In the genomic region with DNA sequence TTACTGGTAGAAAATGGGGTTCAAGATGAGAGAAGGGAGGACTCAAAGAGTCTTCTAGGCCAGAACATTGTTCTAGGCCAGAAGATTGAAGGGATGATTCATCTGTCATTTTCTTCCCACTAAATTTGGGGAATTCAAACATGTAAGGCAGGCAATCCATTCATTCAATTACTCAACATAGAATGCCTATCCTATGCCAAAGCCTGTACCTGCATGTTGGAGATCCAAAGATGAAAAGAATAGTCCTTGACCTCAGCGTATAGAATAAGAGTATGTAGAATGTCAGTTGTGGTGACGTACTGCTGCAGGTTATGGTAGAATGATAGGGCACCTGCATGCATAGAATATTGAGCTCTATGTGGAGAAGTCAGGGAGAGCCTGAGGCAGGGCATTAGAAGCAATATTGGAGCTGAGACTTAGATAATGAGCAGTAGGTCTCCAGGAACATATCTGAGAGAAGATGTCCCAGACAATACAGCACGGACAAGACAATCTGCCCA, we compare ENCODE assay signal across 9 cellular contexts. TPM values are rescaled to one million over a fixed set of nuclear protein-coding genes. Genes with fewer than 3 reads are reported as not detected.
"Had no signal": no experiment of that assay in that cellular context is flagged by ENCODE, and none has a peak within 500 bp of the region (broad histone marks: within the 10 kb centered on the region; RNA-seq: fewer than 3 reads in every experiment).

No MANE protein-coding gene starts in this region.

- H2AFZ ChIP-seq: GM23248 had no signal

- H3K36me3 ChIP-seq: HAP-1 had no signal

- DNase-seq: GM23248, GOT3, H7, IMR-90 had no signal

- H3K9ac ChIP-seq: GM23248 had no signal

- FAIRE-seq: HTR-8/SVneo, K562 had no signal

- ATAC-seq: HCT116, K562 had no signal

- H3K9me3 ChIP-seq: HAP-1 had no signal

- H3K4me3 ChIP-seq: GM23248, HAP-1, K562 had no signal

- H3K27ac ChIP-seq: GM23248 had no signal

RNA-seq across cellular contexts. Expression of a gene that starts 49.7 kb away (rescaled TPM):
- total RNA-seq: HT-29, K562 had no signal
